In genomic region chr14:22803575-22803974, GRCh38 we compare ENCODE assay signal across 15 cellular contexts. TPM values are rescaled to one million over a fixed set of nuclear protein-coding genes. Genes with fewer than 3 reads are reported as not detected.
DNase-seq lines count a peak whose midpoint lies in the region; ATAC-seq and TF ChIP-seq lines count a peak whose summit lies in the region.
"Had no signal": no experiment of that assay in that cellular context is flagged by ENCODE, and none has a peak within 500 bp of the region (broad histone marks: within the 10 kb centered on the region; RNA-seq: fewer than 3 reads in every experiment).

No MANE protein-coding gene starts in this region.

- no peaks in the 10 kb centered on the region for H3K4me1 ChIP-seq in vagina
- H3K4me1 ChIP-seq: SJSA1 had no signal

- TF ChIP-seq CTCF in vagina (IDR thresholded peaks at IDR 0.05), result no peak

- H3K9me3 Mint-ChIP-seq in naive B cell, result peaks cover 0 to 2% (median 0%) of the 10 kb centered on the region in 7 donors
- no peaks in the 10 kb centered on the region for H3K9me3 Mint-ChIP-seq in activated CD4-positive, alpha-beta T cell treated with anti-CD3 and anti-CD28 coated beads, Interleukin-2, amount 10 ng/mL, durations not matched to agents 24 days and 14 days
- H3K9me3 Mint-ChIP-seq: activated T-helper 17 cell treated with anti-CD3 and anti-CD28 coated beads, Interleukin-2, amount 50 U/mL, for 72 hours; stimulated activated effector memory CD8-positive, alpha-beta T cell treated with anti-CD3 and anti-CD28 coated beads, Interleukin-12 subunit alpha, Interleukin-12 subunit beta, amount 100 ng/mL, for 72 hours; type B pancreatic cell had no signal

- intact Hi-C loops in vagina (cut with DNase I), result no loop called here
- intact Hi-C loops in activated CD4-positive, alpha-beta T cell treated with anti-CD3 and anti-CD28 coated beads, Interleukin-2, amount 10 ng/mL, durations not matched to agents 24 days and 14 days (cut with micrococcal nuclease), result no loop called here

- DNase-seq in naive B cell (no peak), vagina (ENCODE audit: extremely low spot score in 2 of 2) (no peak), HUDEP-2 (lab: John Stamatoyannopoulos, UW; ENCODE audit: unreplicated experiment in 76 of 76) (no peak)
- DNase-seq in activated CD4-positive, alpha-beta T cell treated with anti-CD3 and anti-CD28 coated beads, Interleukin-2, amount 10 ng/mL, durations not matched to agents 24 days and 14 days, result no peak
- DNase-seq: activated CD8-positive, alpha-beta T cell treated with anti-CD3 and anti-CD28 coated beads, Interleukin-2, amount 10 ng/mL, durations not matched to agents 7 days and 5 days; amygdala; occipital lobe had no signal

- H3K36me3 ChIP-seq in vagina, result no peaks in the 10 kb centered on the region
- H3K36me3 ChIP-seq: SJSA1 had no signal

- no peaks in the 10 kb centered on the region for H3K27me3 ChIP-seq in vagina
- H3K27me3 ChIP-seq: SJSA1 had no signal

- no peaks in the 10 kb centered on the region for H3K9me3 ChIP-seq in vagina
- H3K9me3 ChIP-seq: SJSA1 had no signal

- no peak overlapping the region for H3K4me3 ChIP-seq in vagina
- H3K4me3 ChIP-seq: SJSA1 had no signal

- H3K36me3 Mint-ChIP-seq in naive B cell, result peaks cover 6 to 12% of the 10 kb centered on the region in 2 donors
- no peaks in the 10 kb centered on the region for H3K36me3 Mint-ChIP-seq in activated CD4-positive, alpha-beta T cell treated with anti-CD3 and anti-CD28 coated beads, Interleukin-2, amount 10 ng/mL, durations not matched to agents 24 days and 14 days (ENCODE audit: low read depth)
- H3K36me3 Mint-ChIP-seq: stimulated activated effector memory CD8-positive, alpha-beta T cell treated with anti-CD3 and anti-CD28 coated beads, Interleukin-12 subunit alpha, Interleukin-12 subunit beta, amount 100 ng/mL, for 72 hours; type B pancreatic cell had no signal

- peaks cover 65 to 92% (median 78%) of the 10 kb centered on the region in 3 donors for H3K4me1 Mint-ChIP-seq in naive B cell
- H3K4me1 Mint-ChIP-seq in activated CD4-positive, alpha-beta T cell treated with anti-CD3 and anti-CD28 coated beads, Interleukin-2, amount 10 ng/mL, durations not matched to agents 24 days and 14 days, result no peaks in the 10 kb centered on the region
- H3K4me1 Mint-ChIP-seq: activated T-helper 17 cell treated with anti-CD3 and anti-CD28 coated beads, Interleukin-2, amount 50 U/mL, for 72 hours; stimulated activated effector memory CD8-positive, alpha-beta T cell treated with anti-CD3 and anti-CD28 coated beads, Interleukin-12 subunit alpha, Interleukin-12 subunit beta, amount 100 ng/mL, for 72 hours had no signal

- H3K27ac ChIP-seq in vagina, result no peak overlapping the region
- H3K27ac ChIP-seq: SJSA1 had no signal

- H3K27ac Mint-ChIP-seq in naive B cell, result peak overlapping the region; percentile 80 to 99 (median 92)
- H3K27ac Mint-ChIP-seq in activated CD4-positive, alpha-beta T cell treated with anti-CD3 and anti-CD28 coated beads, Interleukin-2, amount 10 ng/mL, durations not matched to agents 24 days and 14 days, result no peak overlapping the region
- H3K27ac Mint-ChIP-seq: activated CD8-positive, alpha-beta T cell treated with anti-CD3 and anti-CD28 coated beads, Interleukin-2, amount 10 ng/mL, durations not matched to agents 7 days and 5 days; activated T-helper 17 cell treated with anti-CD3 and anti-CD28 coated beads, Interleukin-2, amount 50 U/mL, for 72 hours; stimulated activated effector memory CD8-positive, alpha-beta T cell treated with anti-CD3 and anti-CD28 coated beads, Interleukin-12 subunit alpha, Interleukin-12 subunit beta, amount 100 ng/mL, for 72 hours; type B pancreatic cell had no signal

- ATAC-seq in GM18868 (IDR thresholded peaks at IDR 0.05; ENCODE audit: unreplicated experiment) (peak; percentile 68), GM21515 (IDR thresholded peaks at IDR 0.05; ENCODE audit: unreplicated experiment) (peak; percentile 38), HG03066 (IDR thresholded peaks at IDR 0.05; ENCODE audit: low read depth, unreplicated experiment) (peak; percentile 51), naive B cell (ENCODE audit: low read depth in 2 of 2) (peak; percentile 50 to 52), HG03457 (IDR thresholded peaks at IDR 0.05; ENCODE audit: unreplicated experiment) (no peak)
- ATAC-seq: activated CD8-positive, alpha-beta T cell treated with anti-CD3 and anti-CD28 coated beads, Interleukin-2, amount 10 ng/mL, durations not matched to agents 7 days and 5 days; activated T-helper 17 cell treated with anti-CD3 and anti-CD28 coated beads, Interleukin-2, amount 50 U/mL, for 72 hours; stimulated activated effector memory CD8-positive, alpha-beta T cell treated with anti-CD3 and anti-CD28 coated beads, Interleukin-12 subunit alpha, Interleukin-12 subunit beta, amount 100 ng/mL, for 72 hours had no signal

- no peaks in the 10 kb centered on the region for H3K27me3 Mint-ChIP-seq in naive B cell
- H3K27me3 Mint-ChIP-seq in activated CD4-positive, alpha-beta T cell treated with anti-CD3 and anti-CD28 coated beads, Interleukin-2, amount 10 ng/mL, durations not matched to agents 24 days and 14 days, result peaks cover 28% of the 10 kb centered on the region

- TF ChIP-seq POLR2A in vagina (IDR thresholded peaks at IDR 0.05), result no peak

- H3K4me3 Mint-ChIP-seq in naive B cell, result peak overlapping the region; percentile 64 to 93 (median 80)
- H3K4me3 Mint-ChIP-seq in activated CD4-positive, alpha-beta T cell treated with anti-CD3 and anti-CD28 coated beads, Interleukin-2, amount 10 ng/mL, durations not matched to agents 24 days and 14 days, result no peak overlapping the region
- H3K4me3 Mint-ChIP-seq: activated CD8-positive, alpha-beta T cell treated with anti-CD3 and anti-CD28 coated beads, Interleukin-2, amount 10 ng/mL, durations not matched to agents 7 days and 5 days; activated T-helper 17 cell treated with anti-CD3 and anti-CD28 coated beads, Interleukin-2, amount 50 U/mL, for 72 hours; stimulated activated effector memory CD8-positive, alpha-beta T cell treated with anti-CD3 and anti-CD28 coated beads, Interleukin-12 subunit alpha, Interleukin-12 subunit beta, amount 100 ng/mL, for 72 hours; type B pancreatic cell had no signal

RNA-seq across cellular contexts. Expression of gene SLC7A7, which starts 11.7 kb away (rescaled TPM):
- 10 to 100 TPM; 16.2 to 78.3 (median 28.7) TPM for polyA plus RNA-seq in naive B cell (ENCODE audit: low read depth in 6 of 6)
- 7.4 TPM for total RNA-seq in vagina
- total RNA-seq in activated CD4-positive, alpha-beta T cell treated with anti-CD3 and anti-CD28 coated beads, Interleukin-2, amount 10 ng/mL, durations not matched to agents 24 days and 14 days, result 0.40 TPM in 1 of 2 replicates, not detected in the other

RNA-seq across cellular contexts. Expression of gene MRPL52, which starts 26.1 kb away (rescaled TPM):
- polyA plus RNA-seq in naive B cell (ENCODE audit: low read depth in 6 of 6), result 100 to 1,000 TPM in 5 of 6 donors, 10 to 100 TPM in 1; 75.0 to 232 (median 186) TPM
- 68.0 TPM for total RNA-seq in vagina
- 189 and 194 TPM in 2 replicates for total RNA-seq in activated CD4-positive, alpha-beta T cell treated with anti-CD3 and anti-CD28 coated beads, Interleukin-2, amount 10 ng/mL, durations not matched to agents 24 days and 14 days

RNA-seq across cellular contexts. Expression of gene MMP14, which starts 32.8 kb away (rescaled TPM):
- not detected for polyA plus RNA-seq in naive B cell (ENCODE audit: low read depth in 6 of 6)
- 187 TPM for total RNA-seq in vagina
- 2.1 and 3.2 TPM in 2 replicates for total RNA-seq in activated CD4-positive, alpha-beta T cell treated with anti-CD3 and anti-CD28 coated beads, Interleukin-2, amount 10 ng/mL, durations not matched to agents 24 days and 14 days

RNA-seq across cellular contexts. Expression of gene OXA1L, which starts 37.1 kb away (rescaled TPM):
- 10 to 100 TPM; 56.9 to 83.5 (median 74.4) TPM for polyA plus RNA-seq in naive B cell (ENCODE audit: low read depth in 6 of 6)
- total RNA-seq in vagina, result 90.8 TPM
- total RNA-seq in activated CD4-positive, alpha-beta T cell treated with anti-CD3 and anti-CD28 coated beads, Interleukin-2, amount 10 ng/mL, durations not matched to agents 24 days and 14 days, result 119 and 126 TPM in 2 replicates

Comparison
In these comparisons a context has a peak if more than half of its experiments do, and no peak if none do; other contexts are left out.
1. RNA of gene MMP14, which starts 32.8 kb away (total RNA-seq): 187 TPM in vagina (single experiment); 2.1 to 3.2 TPM in activated CD4-positive, alpha-beta T cell treated with anti-CD3 and anti-CD28 coated beads, Interleukin-2, amount 10 ng/mL, durations not matched to agents 24 days and 14 days; every median in the first group is over 10 times any median in the second.